In the genomic region with DNA sequence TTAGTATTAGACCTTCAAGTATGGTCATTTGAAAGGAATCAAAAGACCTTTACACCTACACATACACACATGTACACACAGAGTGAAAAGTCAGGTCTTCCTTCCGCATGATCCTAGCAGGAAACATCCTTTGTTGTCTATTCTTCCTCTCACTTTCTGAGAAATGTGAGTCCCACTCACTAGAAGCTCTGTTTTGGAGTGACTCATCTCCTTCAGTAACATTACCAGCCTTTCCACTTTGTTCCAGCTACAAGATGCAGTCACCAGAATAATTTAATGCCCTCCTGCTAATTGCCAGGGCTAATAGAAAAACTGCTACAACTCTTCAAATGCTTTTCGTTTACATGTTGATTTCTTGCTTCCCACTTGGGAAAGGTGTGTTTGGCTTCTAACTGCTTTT, we compare ENCODE assay signal across 1 cellular context.
TF ChIP-seq lines count a peak whose summit lies in the region.

No MANE protein-coding gene starts in this region.

TF ChIP-seq in GM23338, 12 proteins besides CTCF, POLR2A, EP300 and RAD21 (continued from another document):
- TF ChIP-seq, protein P1, sequence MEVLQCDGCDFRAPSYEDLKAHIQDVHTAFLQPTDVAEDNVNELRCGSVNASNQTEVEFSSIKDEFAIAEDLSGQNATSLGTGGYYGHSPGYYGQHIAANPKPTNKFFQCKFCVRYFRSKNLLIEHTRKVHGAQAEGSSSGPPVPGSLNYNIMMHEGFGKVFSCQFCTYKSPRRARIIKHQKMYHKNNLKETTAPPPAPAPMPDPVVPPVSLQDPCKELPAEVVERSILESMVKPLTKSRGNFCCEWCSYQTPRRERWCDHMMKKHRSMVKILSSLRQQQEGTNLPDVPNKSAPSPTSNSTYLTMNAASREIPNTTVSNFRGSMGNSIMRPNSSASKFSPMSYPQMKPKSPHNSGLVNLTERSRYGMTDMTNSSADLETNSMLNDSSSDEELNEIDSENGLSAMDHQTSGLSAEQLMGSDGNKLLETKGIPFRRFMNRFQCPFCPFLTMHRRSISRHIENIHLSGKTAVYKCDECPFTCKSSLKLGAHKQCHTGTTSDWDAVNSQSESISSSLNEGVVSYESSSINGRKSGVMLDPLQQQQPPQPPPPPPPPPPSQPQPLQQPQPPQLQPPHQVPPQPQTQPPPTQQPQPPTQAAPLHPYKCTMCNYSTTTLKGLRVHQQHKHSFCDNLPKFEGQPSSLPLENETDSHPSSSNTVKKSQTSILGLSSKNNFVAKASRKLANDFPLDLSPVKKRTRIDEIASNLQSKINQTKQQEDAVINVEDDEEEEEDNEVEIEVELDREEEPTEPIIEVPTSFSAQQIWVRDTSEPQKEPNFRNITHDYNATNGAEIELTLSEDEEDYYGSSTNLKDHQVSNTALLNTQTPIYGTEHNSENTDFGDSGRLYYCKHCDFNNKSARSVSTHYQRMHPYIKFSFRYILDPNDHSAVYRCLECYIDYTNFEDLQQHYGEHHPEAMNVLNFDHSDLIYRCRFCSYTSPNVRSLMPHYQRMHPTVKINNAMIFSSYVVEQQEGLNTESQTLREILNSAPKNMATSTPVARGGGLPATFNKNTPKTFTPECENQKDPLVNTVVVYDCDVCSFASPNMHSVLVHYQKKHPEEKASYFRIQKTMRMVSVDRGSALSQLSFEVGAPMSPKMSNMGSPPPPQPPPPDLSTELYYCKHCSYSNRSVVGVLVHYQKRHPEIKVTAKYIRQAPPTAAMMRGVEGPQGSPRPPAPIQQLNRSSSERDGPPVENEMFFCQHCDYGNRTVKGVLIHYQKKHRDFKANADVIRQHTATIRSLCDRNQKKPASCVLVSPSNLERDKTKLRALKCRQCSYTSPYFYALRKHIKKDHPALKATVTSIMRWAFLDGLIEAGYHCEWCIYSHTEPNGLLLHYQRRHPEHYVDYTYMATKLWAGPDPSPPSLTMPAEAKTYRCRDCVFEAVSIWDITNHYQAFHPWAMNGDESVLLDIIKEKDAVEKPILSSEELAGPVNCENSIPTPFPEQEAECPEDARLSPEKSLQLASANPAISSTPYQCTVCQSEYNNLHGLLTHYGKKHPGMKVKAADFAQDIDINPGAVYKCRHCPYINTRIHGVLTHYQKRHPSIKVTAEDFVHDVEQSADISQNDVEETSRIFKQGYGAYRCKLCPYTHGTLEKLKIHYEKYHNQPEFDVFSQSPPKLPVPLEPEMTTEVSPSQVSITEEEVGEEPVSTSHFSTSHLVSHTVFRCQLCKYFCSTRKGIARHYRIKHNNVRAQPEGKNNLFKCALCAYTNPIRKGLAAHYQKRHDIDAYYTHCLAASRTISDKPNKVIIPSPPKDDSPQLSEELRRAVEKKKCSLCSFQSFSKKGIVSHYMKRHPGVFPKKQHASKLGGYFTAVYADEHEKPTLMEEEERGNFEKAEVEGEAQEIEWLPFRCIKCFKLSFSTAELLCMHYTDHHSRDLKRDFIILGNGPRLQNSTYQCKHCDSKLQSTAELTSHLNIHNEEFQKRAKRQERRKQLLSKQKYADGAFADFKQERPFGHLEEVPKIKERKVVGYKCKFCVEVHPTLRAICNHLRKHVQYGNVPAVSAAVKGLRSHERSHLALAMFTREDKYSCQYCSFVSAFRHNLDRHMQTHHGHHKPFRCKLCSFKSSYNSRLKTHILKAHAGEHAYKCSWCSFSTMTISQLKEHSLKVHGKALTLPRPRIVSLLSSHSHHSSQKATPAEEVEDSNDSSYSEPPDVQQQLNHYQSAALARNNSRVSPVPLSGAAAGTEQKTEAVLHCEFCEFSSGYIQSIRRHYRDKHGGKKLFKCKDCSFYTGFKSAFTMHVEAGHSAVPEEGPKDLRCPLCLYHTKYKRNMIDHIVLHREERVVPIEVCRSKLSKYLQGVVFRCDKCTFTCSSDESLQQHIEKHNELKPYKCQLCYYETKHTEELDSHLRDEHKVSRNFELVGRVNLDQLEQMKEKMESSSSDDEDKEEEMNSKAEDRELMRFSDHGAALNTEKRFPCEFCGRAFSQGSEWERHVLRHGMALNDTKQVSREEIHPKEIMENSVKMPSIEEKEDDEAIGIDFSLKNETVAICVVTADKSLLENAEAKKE (CRISPR knock-in tag; IDR thresholded peaks at IDR 0.05), result no peak
- TF ChIP-seq EZH2 (IDR thresholded peaks at IDR 0.05; ENCODE audit: low read depth, unreplicated experiment), result no peak
- no peak for TF ChIP-seq EZH2phosphoT487 (IDR thresholded peaks at IDR 0.05; ENCODE audit: unreplicated experiment)
- no peak for TF ChIP-seq REST (IDR thresholded peaks at IDR 0.05; ENCODE audit: unreplicated experiment)
